ENCODE assay signal across 24 cellular contexts in the genomic region with DNA sequence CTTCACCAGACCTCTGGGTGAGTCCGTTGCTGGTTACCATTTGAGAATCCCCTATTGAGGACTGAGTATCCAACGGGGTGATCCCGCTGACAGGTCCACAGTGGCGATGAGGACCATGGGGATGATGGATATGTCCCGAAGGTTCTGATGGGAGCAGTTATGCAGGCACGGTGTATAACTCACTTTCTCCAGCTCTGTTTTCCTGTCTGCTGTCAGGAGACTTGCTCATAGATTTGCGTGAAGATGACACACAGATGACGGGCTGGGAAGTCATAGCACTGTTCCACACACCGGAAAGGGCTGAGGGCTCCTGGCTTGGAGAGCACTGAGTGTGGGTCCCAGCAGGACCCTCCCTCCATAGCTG. TPM values are rescaled to one million over a fixed set of nuclear protein-coding genes. Genes with fewer than 3 reads are reported as not detected.
DNase-seq lines count a peak whose midpoint lies in the region; ATAC-seq, FAIRE-seq and TF ChIP-seq lines count a peak whose summit lies in the region.
"Had no signal": no experiment of that assay in that cellular context is flagged by ENCODE, and none has a peak within 500 bp of the region (broad histone marks: within the 10 kb centered on the region; RNA-seq: fewer than 3 reads in every experiment).

No MANE protein-coding gene starts in this region.

- H3K27me3 ChIP-seq in OCI-LY1 (ENCODE audit: insufficient read depth, low read length): peaks cover 6% of the 10 kb centered on the region; the same call in 1 of the 2 replicates
- peaks cover 0 to 24% (median 14%) of the 10 kb centered on the region in 4 experiments; a peak in 6 of 7 replicates for H3K27me3 ChIP-seq in H1 (replicated peaks in 1 of 4; ENCODE audit: control insufficient read depth in 3 of 4, extremely low read depth in 1 of 4, insufficient read depth in 3 of 4, low read length in 3 of 4)
- H3K27me3 ChIP-seq: colonic mucosa had no signal

- no peak for TF ChIP-seq CTCF in OCI-LY1 (IDR thresholded peaks at IDR 0.05; ENCODE audit: low read length)
- no peak for TF ChIP-seq CTCF in H1 (IDR thresholded peaks at IDR 0.05; ENCODE audit: control extremely low read depth in 1 of 3, insufficient read depth in 1 of 3, low read depth in 1 of 3, low read length in 3 of 3)
- no peak for TF ChIP-seq CTCF in osteocyte (IDR thresholded peaks at IDR 0.05)

- H3K4me3 ChIP-seq in OCI-LY1 (ENCODE audit: low read depth, low read length, poor library complexity, severe bottlenecking) (peak overlapping the region; percentile 36), H1 (ENCODE audit: extremely low read depth in 1 of 4, insufficient read depth in 2 of 4, low read depth in 3 of 4, low read length in 4 of 4) (no peak overlapping the region)
- H3K4me3 ChIP-seq: colonic mucosa, prostate gland, thoracic aorta had no signal

- peak overlapping the region; percentile 1; the same call in 1 of the 2 replicates for H2AK5ac ChIP-seq in H1 (ENCODE audit: low read depth, low read length)

- H3F3A ChIP-seq in OCI-LY1 (ENCODE audit: insufficient read depth, low read length): no peaks in the 10 kb centered on the region

- WGBS in H1 (ENCODE audit: extremely low coverage in 1 of 2, insufficient coverage in 1 of 2, insufficient read length in 1 of 2, insufficient replicate concordance in 2 of 2, low coverage in 1 of 2, low lambda C conversion rate in 2 of 2, missing lambda C conversion rate in 1 of 2), 2 experiments: 92% methylated on average over 9 of the region's 9 CpGs; no CpG with 5 or more reads in 1 of the 2 experiments

- H3K36me3 Mint-ChIP-seq in osteocyte (ENCODE audit: unreplicated experiment): no peaks in the 10 kb centered on the region
- H3K36me3 Mint-ChIP-seq: brain; natural killer cell treated with Interleukin-12 subunit alpha and Interleukin-12 subunit beta and Interleukin-15 and Interleukin-18, amount 100 ng/mL, for 72 hours had no signal

- no peaks in the 10 kb centered on the region for H3K79me1 ChIP-seq in H1 (ENCODE audit: low read depth, low read length)

- no peak for ATAC-seq in HG03159 (IDR thresholded peaks at IDR 0.05; ENCODE audit: unreplicated experiment)
- ATAC-seq in HG02642 (IDR thresholded peaks at IDR 0.05; ENCODE audit: poor library complexity, unreplicated experiment): no peak
- ATAC-seq: activated naive CD8-positive, alpha-beta T cell treated with anti-CD3 and anti-CD28 coated beads, Interleukin-2, amount 50 U/mL, for 24 hours; left colon; natural killer cell treated with Interleukin-12 subunit alpha and Interleukin-12 subunit beta and Interleukin-15 and Interleukin-18, amount 100 ng/mL, for 72 hours had no signal

- no peak overlapping the region for H3K23ac ChIP-seq in H1 (ENCODE audit: insufficient read length)

- H3K18ac ChIP-seq in H1 (ENCODE audit: extremely low read depth, low read length): no peak overlapping the region

- H2BK20ac ChIP-seq in H1 (ENCODE audit: low read length): peak overlapping the region; percentile 73; the same call in 1 of the 2 replicates

- CTCF ChIA-PET in H1 (lab: Charles Lee; ENCODE audit: partially characterized antibody): interaction anchor here (0.6 to 2.2 kb wide), 7 partner anchors 8 to 344 kb away, joined by 3 to 6 read pairs (median 3); no protein-coding TSS in a partner anchor

- peak overlapping the region; percentile 80; the same call in 1 of the 2 replicates for H3K4me2 ChIP-seq in OCI-LY1 (ENCODE audit: low read length)
- H3K4me2 ChIP-seq in H1 (ENCODE audit: insufficient read depth in 1 of 2, low read depth in 2 of 2, low read length in 2 of 2): peak overlapping the region in 1 of 2 experiments; percentile 60; a peak in 2 of 4 replicates
- H3K4me2 ChIP-seq: SK-N-SH had no signal

- H3K27ac ChIP-seq in OCI-LY1 (ENCODE audit: low read depth, low read length, poor library complexity, severe bottlenecking) (no peak overlapping the region), H1 (ENCODE audit: low read depth, low read length) (no peak overlapping the region)
- H3K27ac ChIP-seq: colonic mucosa, prostate gland, thoracic aorta had no signal

- TF ChIP-seq EP300 in H1 (IDR thresholded peaks at IDR 0.05; ENCODE audit: borderline replicate concordance in 1 of 2, low read depth in 2 of 2, low read length in 2 of 2): no peak

- no peaks in the 10 kb centered on the region for H3K9me3 ChIP-seq in OCI-LY1 (ENCODE audit: low read length)
- H3K9me3 ChIP-seq in H1 (ENCODE audit: insufficient read depth in 2 of 2, low read depth in 1 of 2, low read length in 1 of 2): no peaks in the 10 kb centered on the region
- H3K9me3 ChIP-seq: colonic mucosa, prostate gland, SK-N-SH, thoracic aorta had no signal

- no peak overlapping the region for H3K27ac Mint-ChIP-seq in osteocyte (ENCODE audit: unreplicated experiment)
- H3K27ac Mint-ChIP-seq: activated naive CD8-positive, alpha-beta T cell treated with anti-CD3 and anti-CD28 coated beads, Interleukin-2, amount 50 U/mL, for 24 hours; brain had no signal

- peaks cover 27% of the 10 kb centered on the region for H3K27me3 Mint-ChIP-seq in osteocyte (ENCODE audit: unreplicated experiment)
- H3K27me3 Mint-ChIP-seq: natural killer cell treated with Interleukin-12 subunit alpha and Interleukin-12 subunit beta and Interleukin-15 and Interleukin-18, amount 100 ng/mL, for 72 hours had no signal

- H4K5ac ChIP-seq in H1 (ENCODE audit: insufficient read length, low read depth, low read length): no peak overlapping the region

- no peak overlapping the region for H3K56ac ChIP-seq in H1 (replicated peaks; ENCODE audit: insufficient read length, low read depth, low read length)

- H3K4ac ChIP-seq in H1 (replicated peaks; ENCODE audit: insufficient read length, low read depth, low read length): no peak overlapping the region

- no peak overlapping the region for H2BK5ac ChIP-seq in H1 (ENCODE audit: low read depth, low read length)

- peak overlapping the region; percentile 45 for H4K91ac ChIP-seq in H1 (replicated peaks; ENCODE audit: insufficient read length, low read length)

- no peaks in the 10 kb centered on the region for H3K9me2 ChIP-seq in OCI-LY1 (ENCODE audit: low read depth, low read length)
- H3K9me2 ChIP-seq: SK-N-SH had no signal

- no peak overlapping the region for H3K4me3 Mint-ChIP-seq in osteocyte (ENCODE audit: unreplicated experiment)

- H3K36me3 ChIP-seq in OCI-LY1 (ENCODE audit: insufficient read depth, low read length) (no peaks in the 10 kb centered on the region), H1 (ENCODE audit: control insufficient read depth in 2 of 4, insufficient read depth in 4 of 4, low read length in 3 of 4) (no peaks in the 10 kb centered on the region)
- H3K36me3 ChIP-seq: colonic mucosa, prostate gland, thoracic aorta had no signal

- H4K20me1 ChIP-seq in OCI-LY1 (ENCODE audit: insufficient read depth, low read length): no peaks in the 10 kb centered on the region
- no peaks in the 10 kb centered on the region for H4K20me1 ChIP-seq in H1 (replicated peaks in 1 of 2; ENCODE audit: control insufficient read depth in 1 of 2, insufficient read depth in 2 of 2, low read length in 2 of 2)

- H3K23me2 ChIP-seq in H1 (ENCODE audit: low read depth, low read length): peaks cover 5% of the 10 kb centered on the region; the same call in 1 of the 2 replicates

- H3K79me2 ChIP-seq in OCI-LY1 (ENCODE audit: insufficient read depth, low read length) (no peaks in the 10 kb centered on the region), H1 (ENCODE audit: control insufficient read depth in 1 of 2, insufficient read depth in 2 of 2, low read length in 2 of 2) (no peaks in the 10 kb centered on the region)

- H3K9me3 Mint-ChIP-seq in osteocyte (ENCODE audit: unreplicated experiment): no peaks in the 10 kb centered on the region
- H3K9me3 Mint-ChIP-seq: activated naive CD8-positive, alpha-beta T cell treated with anti-CD3 and anti-CD28 coated beads, Interleukin-2, amount 50 U/mL, for 24 hours; brain; natural killer cell treated with Interleukin-12 subunit alpha and Interleukin-12 subunit beta and Interleukin-15 and Interleukin-18, amount 100 ng/mL, for 72 hours had no signal

- peaks cover 15% of the 10 kb centered on the region for H3K4me1 Mint-ChIP-seq in osteocyte (ENCODE audit: unreplicated experiment)

- POLR2A ChIA-PET in H1 (lab: Charles Lee; ENCODE audit: partially characterized antibody): no interaction called here

- H2AFZ ChIP-seq in OCI-LY1 (ENCODE audit: low read length) (no peak overlapping the region), H1 (ENCODE audit: low read length) (no peak overlapping the region)

- H3K4me1 ChIP-seq in OCI-LY1 (ENCODE audit: insufficient read depth, low read length, severe bottlenecking): peaks cover 17% of the 10 kb centered on the region
- H3K4me1 ChIP-seq in H1 (replicated peaks in 1 of 4; ENCODE audit: control insufficient read depth in 3 of 4, insufficient read depth in 4 of 4, low read length in 3 of 4): peaks cover 0 to 19% (median 6%) of the 10 kb centered on the region in 4 experiments; a peak in 5 of 7 replicates
- H3K4me1 ChIP-seq: prostate gland had no signal

- H2BK15ac ChIP-seq in H1 (ENCODE audit: low read length): no peak overlapping the region

- FAIRE-seq in GM12891 (lab: Jason Lieb, UNC): peak; percentile 60
- no peak for FAIRE-seq in H1 (lab: Jason Lieb, UNC)
- FAIRE-seq: GM19239, RCC 7860 had no signal

- no peak overlapping the region for H2BK120ac ChIP-seq in H1 (replicated peaks; ENCODE audit: low read depth, low read length)

- DNase-seq in GM12891 (ENCODE audit: insufficient read length, low spot score): no peak
- no peak for DNase-seq in H1 (ENCODE audit: low read depth in 1 of 2, low spot score in 2 of 2)
- DNase-seq in osteocyte (ENCODE audit: extremely low spot score, unreplicated experiment): peak; percentile 49
- no peak for DNase-seq in stimulated activated CD4-positive, alpha-beta T cell treated with anti-CD3 and anti-CD28 coated beads, Interleukin-2, amount 100 ng/mL, for 24 hours
- DNase-seq: activated CD4-positive, alpha-beta T cell treated with anti-CD3 and anti-CD28 coated beads, Interleukin-2, amount 50 U/mL, for 48 hours; activated CD4-positive, CD25-positive, alpha-beta regulatory T cell; activated effector memory CD4-positive, alpha-beta T cell treated with anti-CD3 and anti-CD28 coated beads, Interleukin-2, amount 50 U/mL, for 16 hours; activated naive CD8-positive, alpha-beta T cell treated with anti-CD3 and anti-CD28 coated beads, Interleukin-2, amount 50 U/mL, for 24 hours; DMS79 treated with DMSO at 0.1 percent for 48 hours; NK-92 treated with Interleukin-12 subunit alpha and Interleukin-12 subunit beta, amount 100 ng/mL, for 24 hours; SK-N-SH; stimulated activated CD4-positive, alpha-beta T cell treated with anti-CD3 and anti-CD28 coated beads, Interleukin-1b, Interleukin-23, amount 100 ng/mL, for 48 hours; stimulated activated naive CD4-positive, alpha-beta T cell had no signal

- no peak overlapping the region for H3K14ac ChIP-seq in H1 (ENCODE audit: insufficient read length)

- TF ChIP-seq RAD21 in H1 (IDR thresholded peaks at IDR 0.05 in 1 of 2, conservative IDR thresholded peaks at IDR 0.05 in 1 of 2; ENCODE audit: low read depth in 2 of 2, low read length in 2 of 2): no peak

- H3K9ac ChIP-seq in OCI-LY1 (ENCODE audit: low read length) (no peak overlapping the region), H1 (replicated peaks in 1 of 4; ENCODE audit: extremely low read depth in 1 of 4, low read depth in 3 of 4, low read length in 3 of 4) (no peak overlapping the region)
- H3K9ac ChIP-seq: SK-N-SH had no signal

- TF ChIP-seq POLR2A in GM12891 (IDR thresholded peaks at IDR 0.05; ENCODE audit: low read depth, low read length) (no peak), H1 (IDR thresholded peaks at IDR 0.05; ENCODE audit: control extremely low read depth in 1 of 2, low read depth in 2 of 2, low read length in 2 of 2) (no peak)

- H2BK12ac ChIP-seq in H1 (ENCODE audit: low read depth, low read length): peak overlapping the region; percentile 27; the same call in 1 of the 2 replicates

- H4K8ac ChIP-seq in H1 (ENCODE audit: extremely low read depth, insufficient read depth, low read length): no peak overlapping the region

RNA-seq across cellular contexts. Expression of a gene that starts 22.2 kb away (rescaled TPM):
- 23.7 TPM for polyA plus RNA-seq in GM12891 (2012; ENCODE audit: low read depth, missing spikeins)
- 4.7 and 5.1 TPM in 2 replicates for total RNA-seq in H1 (2021; fragmentation: NEBNext Ultra II Directional; extraction: Animal tissue kit (Norgen Biotek cat#: 25700))
- polyA plus RNA-seq in H1 (2011; rRNA removed): 2.4 and 5.5 TPM in 2 replicates
- polyA plus RNA-seq in H1 (2011; cell fraction: cytosol; rRNA removed): 4.9 TPM
- 13.5 TPM for polyA plus RNA-seq in H1 (2011; cell fraction: nucleus; rRNA removed)
- polyA plus RNA-seq in H1 (2012, experiment 1 of 2): 2.0 to 4.3 TPM (median 2.9 TPM) in 4 replicates
- polyA plus RNA-seq in H1 (2012, experiment 2 of 2): 0.45 TPM
- polyA plus RNA-seq in H1 (2013, experiment 1 of 2): 1.8 TPM
- polyA plus RNA-seq in H1 (2013, experiment 2 of 2): 1.7 TPM
- polyA minus RNA-seq in H1 (2011; rRNA and poly(A)+ RNA removed): 6.9 and 7.2 TPM in 2 replicates
- polyA minus RNA-seq in H1 (2011; cell fraction: cytosol; rRNA and poly(A)+ RNA removed): 7.3 TPM
- polyA minus RNA-seq in H1 (2011; cell fraction: nucleus; rRNA and poly(A)+ RNA removed): 6.4 TPM
- total RNA-seq in osteocyte: 4.6 TPM in 2 replicates
